Comparison of ENCODE assay signal across 25 cellular contexts in genomic region chr5:133253661-133254060, GRCh38.
DNase-seq lines count a peak whose midpoint lies in the region; ATAC-seq, FAIRE-seq and TF ChIP-seq lines count a peak whose summit lies in the region.
"Had no signal": no experiment of that assay in that cellular context is flagged by ENCODE, and none has a peak within 500 bp of the region (broad histone marks: within the 10 kb centered on the region; RNA-seq: fewer than 3 reads in every experiment).

No MANE protein-coding gene starts in this region.

- no peak overlapping the region for H3K4ac ChIP-seq in neuronal stem cell (ENCODE audit: low read length)

- H3K27me3 ChIP-seq in DND-41 (ENCODE audit: insufficient read depth, low read length, poor library complexity) (peaks cover 7% of the 10 kb centered on the region), neuronal stem cell (ENCODE audit: control insufficient read depth in 3 of 3, insufficient read depth in 3 of 3, low read depth in 1 of 3, low read length in 3 of 3) (peaks cover 0 to 16% (median 0%) of the 10 kb centered on the region in 3 experiments), endodermal cell (ENCODE audit: control insufficient read depth, insufficient read depth, low read length, poor library complexity, severe bottlenecking) (no peaks in the 10 kb centered on the region)
- H3K27me3 ChIP-seq: BE2C had no signal

- H3K4me1 ChIP-seq in DND-41 (ENCODE audit: insufficient read depth, low read length), result peaks cover 83% of the 10 kb centered on the region
- H3K4me1 ChIP-seq in neuronal stem cell (ENCODE audit: control insufficient read depth in 2 of 2, insufficient read depth in 1 of 2, low read depth in 1 of 2, low read length in 2 of 2), result peaks cover 0 to 6% of the 10 kb centered on the region in 2 donors
- peaks cover 5% of the 10 kb centered on the region for H3K4me1 ChIP-seq in endodermal cell (ENCODE audit: control insufficient read depth, insufficient read depth, low read length)

- H3K4me1 Mint-ChIP-seq in T-helper 17 cell (peaks cover 6% of the 10 kb centered on the region), endodermal cell (peaks cover 10% of the 10 kb centered on the region)

- peaks cover 9% of the 10 kb centered on the region for H3K27me3 Mint-ChIP-seq in T-helper 17 cell
- H3K27me3 Mint-ChIP-seq in endodermal cell (ENCODE audit: insufficient read depth), result no peaks in the 10 kb centered on the region
- H3K27me3 Mint-ChIP-seq: CD4-positive, alpha-beta memory T cell had no signal

- H3K27ac Mint-ChIP-seq in T-helper 17 cell, result peak overlapping the region; percentile 46
- H3K27ac Mint-ChIP-seq in endodermal cell, result no peak overlapping the region
- H3K27ac Mint-ChIP-seq: CD4-positive, alpha-beta memory T cell; H9; HFFc6 had no signal

- H3K4me3 Mint-ChIP-seq in T-helper 17 cell (no peak overlapping the region), endodermal cell (no peak overlapping the region)
- H3K4me3 Mint-ChIP-seq: CD4-positive, alpha-beta memory T cell; H9; HFFc6 had no signal

- no peak overlapping the region for H3K23ac ChIP-seq in neuronal stem cell (ENCODE audit: low read depth, low read length, poor library complexity)

- no peak overlapping the region for H4K8ac ChIP-seq in neuronal stem cell (ENCODE audit: low read depth, low read length)

- DNase-seq in DND-41 (no peak), T-helper 17 cell (no peak), neuronal stem cell (ENCODE audit: low spot score) (no peak), urothelium cell line (ENCODE audit: low spot score) (no peak), endodermal cell (no peak), RPMI8226 (no peak)
- no peak for DNase-seq in activated CD8-positive, alpha-beta memory T cell treated with anti-CD3 and anti-CD28 coated beads, Interleukin-2, amount 50 U/mL, for 4 hours
- DNase-seq: 8988T; ACHN; AML-193; BE2C; C1 segment of cervical spinal cord; Calu3; CD4-positive, alpha-beta memory T cell; COR-L47; DMS53; DMS79 treated with DMSO at 0.1 percent for 48 hours; GM23248; H9; HFFc6 had no signal

- H4K91ac ChIP-seq in neuronal stem cell (ENCODE audit: low read depth, low read length, poor library complexity), result no peak overlapping the region

- peak; percentile 27 for FAIRE-seq in urothelium cell line (lab: Jason Lieb, UNC)
- FAIRE-seq: A549, G401.6, GM12892, H1 had no signal

- no peak overlapping the region for H2BK12ac ChIP-seq in neuronal stem cell (ENCODE audit: low read length)

- H3K9me3 Mint-ChIP-seq in endodermal cell, result no peaks in the 10 kb centered on the region
- H3K9me3 Mint-ChIP-seq: CD4-positive, alpha-beta memory T cell; H9; HFFc6 had no signal

- no peak overlapping the region for H3K9ac ChIP-seq in DND-41 (ENCODE audit: low read depth, low read length)
- H3K9ac ChIP-seq in neuronal stem cell (ENCODE audit: low read depth, low read length, poor library complexity), result no peak overlapping the region
- H3K9ac ChIP-seq in endodermal cell (ENCODE audit: extremely low read depth, low read length, poor library complexity, severe bottlenecking), result no peak overlapping the region
- H3K9ac ChIP-seq: GM23248 had no signal

- no peaks in the 10 kb centered on the region for H4K20me1 ChIP-seq in DND-41 (ENCODE audit: insufficient read depth, low read length)

- H3K79me2 ChIP-seq in DND-41 (ENCODE audit: insufficient read depth, low read length), result no peaks in the 10 kb centered on the region

- peak overlapping the region; percentile 33; the same call in 1 of the 2 replicates for H3K27ac ChIP-seq in DND-41 (ENCODE audit: low read length)
- no peak overlapping the region for H3K27ac ChIP-seq in neuronal stem cell (replicated peaks; ENCODE audit: low read length)
- H3K27ac ChIP-seq in endodermal cell (ENCODE audit: low read depth, low read length), result no peak overlapping the region
- H3K27ac ChIP-seq: GM23248 had no signal

- no peak overlapping the region for H2AK5ac ChIP-seq in neuronal stem cell (ENCODE audit: low read depth, low read length)

- peak overlapping the region; percentile 30 for H3K18ac ChIP-seq in neuronal stem cell (ENCODE audit: low read length)

- H3K79me1 ChIP-seq in neuronal stem cell (ENCODE audit: low read depth, low read length), result no peaks in the 10 kb centered on the region

- no CpG with 5 or more reads among the region's 1 CpG for WGBS in neuronal stem cell (ENCODE audit: extremely low coverage in 2 of 2, insufficient read length in 2 of 2, insufficient replicate concordance in 1 of 2), 2 donors
- 98 to 100% methylated on average over 1 of the region's 1 CpG for WGBS in endodermal cell (ENCODE audit: insufficient coverage in 1 of 2, insufficient read length in 1 of 2), 2 experiments

- TF ChIP-seq CTCF in DND-41 (IDR thresholded peaks at IDR 0.05; ENCODE audit: borderline replicate concordance, extremely low read depth, low read length, poor library complexity, severe bottlenecking) (no peak), endodermal cell (conservative IDR thresholded peaks at IDR 0.05) (no peak)

- no peak overlapping the region for H2AFZ ChIP-seq in DND-41 (ENCODE audit: low read depth, low read length)
- H2AFZ ChIP-seq in neuronal stem cell (ENCODE audit: low read length), result no peak overlapping the region
- H2AFZ ChIP-seq: GM23248 had no signal

- no peak overlapping the region for H2BK5ac ChIP-seq in neuronal stem cell (ENCODE audit: low read length)

- H3K36me3 Mint-ChIP-seq in T-helper 17 cell (ENCODE audit: low read depth), result no peaks in the 10 kb centered on the region
- H3K36me3 Mint-ChIP-seq in endodermal cell (ENCODE audit: low read depth), result no peaks in the 10 kb centered on the region
- H3K36me3 Mint-ChIP-seq: CD4-positive, alpha-beta memory T cell had no signal

- ATAC-seq in DND-41 (ENCODE audit: insufficient read depth, low read depth) (no peak), T-helper 17 cell (no peak)
- ATAC-seq: A549, HCT116 had no signal

- no peak overlapping the region for H3K4me2 ChIP-seq in DND-41 (ENCODE audit: insufficient read depth, low read length)
- H3K4me2 ChIP-seq in neuronal stem cell (ENCODE audit: insufficient read depth, low read length, poor library complexity, severe bottlenecking), result no peak overlapping the region
- H3K4me2 ChIP-seq: A549 had no signal

- no peak overlapping the region for H3K14ac ChIP-seq in neuronal stem cell (ENCODE audit: low read length)

- no peaks in the 10 kb centered on the region for H3K36me3 ChIP-seq in DND-41 (ENCODE audit: insufficient read depth, low read length)
- no peaks in the 10 kb centered on the region for H3K36me3 ChIP-seq in neuronal stem cell (replicated peaks in 1 of 2; ENCODE audit: control insufficient read depth in 2 of 2, insufficient read depth in 2 of 2, low read length in 2 of 2)
- H3K36me3 ChIP-seq in endodermal cell (ENCODE audit: control insufficient read depth, insufficient read depth, low read length), result no peaks in the 10 kb centered on the region
- H3K36me3 ChIP-seq: BE2C had no signal

- H3K9me3 ChIP-seq in DND-41 (ENCODE audit: insufficient read depth, low read length, severe bottlenecking), result no peaks in the 10 kb centered on the region
- no peaks in the 10 kb centered on the region for H3K9me3 ChIP-seq in T-helper 17 cell (ENCODE audit: control insufficient read depth, low read length, poor library complexity, severe bottlenecking)
- H3K9me3 ChIP-seq in neuronal stem cell (replicated peaks in 1 of 2; ENCODE audit: control insufficient read depth in 2 of 2, insufficient read depth in 1 of 2, low read depth in 1 of 2, low read length in 2 of 2), result no peaks in the 10 kb centered on the region
- no peaks in the 10 kb centered on the region for H3K9me3 ChIP-seq in endodermal cell (ENCODE audit: control insufficient read depth, low read length)
- H3K9me3 ChIP-seq: A549, BE2C had no signal

- H2BK15ac ChIP-seq in neuronal stem cell (ENCODE audit: low read length), result no peak overlapping the region

- no peak overlapping the region for H3K4me3 ChIP-seq in DND-41 (ENCODE audit: low read depth in 1 of 2, low read length in 2 of 2)
- no peak overlapping the region for H3K4me3 ChIP-seq in neuronal stem cell (ENCODE audit: low read length in 2 of 2)
- no peak overlapping the region for H3K4me3 ChIP-seq in endodermal cell (ENCODE audit: low read length)
- H3K4me3 ChIP-seq: A549, GM23248 had no signal

- H2BK120ac ChIP-seq in neuronal stem cell (ENCODE audit: low read depth, low read length), result no peak overlapping the region
